ENCODE assay signal across 17 cellular contexts in the genomic region with DNA sequence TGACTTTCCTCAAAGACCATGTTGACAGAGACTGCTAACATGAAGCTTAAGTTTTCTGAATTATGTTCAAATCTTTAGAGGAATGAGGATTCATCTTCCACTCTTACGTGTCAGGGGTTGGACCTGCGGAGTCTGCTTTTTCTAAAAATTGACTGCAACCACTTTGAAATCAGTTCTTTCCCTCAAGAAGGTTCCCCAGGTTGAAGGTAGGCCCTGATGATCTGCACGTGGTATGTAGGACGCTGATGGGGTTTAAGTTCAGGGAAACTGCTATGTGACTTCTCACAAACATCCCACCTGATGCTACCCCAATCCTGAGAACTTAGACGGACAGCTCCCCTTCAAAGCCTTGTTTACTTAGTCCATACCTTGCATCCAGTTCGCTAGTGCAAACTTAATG. TPM values are rescaled to one million over a fixed set of nuclear protein-coding genes. Genes with fewer than 3 reads are reported as not detected.
DNase-seq lines count a peak whose midpoint lies in the region; ATAC-seq and TF ChIP-seq lines count a peak whose summit lies in the region.
"Had no signal": no experiment of that assay in that cellular context is flagged by ENCODE, and none has a peak within 500 bp of the region (broad histone marks: within the 10 kb centered on the region; RNA-seq: fewer than 3 reads in every experiment).

No MANE protein-coding gene starts in this region.

- H3K9me2 ChIP-seq in neural cell (ENCODE audit: insufficient read depth, low read length) = no peaks in the 10 kb centered on the region

- peaks cover 10% of the 10 kb centered on the region for H3K79me2 ChIP-seq in neural cell (replicated peaks; ENCODE audit: insufficient read depth, low read length)

- no peaks in the 10 kb centered on the region for H4K20me1 ChIP-seq in neural cell (ENCODE audit: insufficient read depth)

- H3K4me1 ChIP-seq in gastroesophageal sphincter = peaks cover 0 to 31% (median under 1%) of the 10 kb centered on the region in 3 donors

- no peak overlapping the region for H3K4me2 ChIP-seq in neural cell (ENCODE audit: low read length)

- H3K27me3 ChIP-seq in neural cell (ENCODE audit: insufficient read depth, low read depth, low read length) (no peaks in the 10 kb centered on the region), gastroesophageal sphincter (no peaks in the 10 kb centered on the region)
- H3K27me3 ChIP-seq: foreskin keratinocyte, spleen had no signal

- H3K9ac ChIP-seq in SK-N-MC (ENCODE audit: insufficient read length) (no peak overlapping the region), neural cell (ENCODE audit: low read length) (no peak overlapping the region)

- H3K27ac Mint-ChIP-seq in activated T-cell treated with anti-CD3 and anti-CD28 coated beads, Interleukin-2, amount 50 U/mL, for 24 hours = peak overlapping the region; percentile 100

- peak overlapping the region; percentile 91 for H3K27ac ChIP-seq in SK-N-MC
- H3K27ac ChIP-seq in neural cell (ENCODE audit: low read length) = no peak overlapping the region
- no peak overlapping the region for H3K27ac ChIP-seq in gastroesophageal sphincter
- H3K27ac ChIP-seq: foreskin keratinocyte had no signal

- H3K4me3 ChIP-seq in SK-N-MC = no peak overlapping the region
- H3K4me3 ChIP-seq in neural cell (ENCODE audit: low read length) = no peak overlapping the region
- H3K4me3 ChIP-seq in gastroesophageal sphincter = no peak overlapping the region
- H3K4me3 ChIP-seq: spleen had no signal

- TF ChIP-seq POLR2A in gastroesophageal sphincter (IDR thresholded peaks at IDR 0.05) = no peak

- no peaks in the 10 kb centered on the region for H3F3A ChIP-seq in neural cell (ENCODE audit: insufficient read depth, low read length, poor library complexity, severe bottlenecking)

- 68 to 73% methylated on average over 6 of the region's 6 CpGs for WGBS in gastroesophageal sphincter (ENCODE audit: low coverage in 1 of 2), 2 donors

- H3K36me3 ChIP-seq in SK-N-MC (ENCODE audit: insufficient read depth, low read length) (peaks cover 65% of the 10 kb centered on the region), neural cell (ENCODE audit: insufficient read depth, low read length) (peaks cover 15% of the 10 kb centered on the region), gastroesophageal sphincter (peaks cover 0 to 100% of the 10 kb centered on the region in 2 donors)

- peaks cover 92% of the 10 kb centered on the region for H3K36me3 Mint-ChIP-seq in activated T-cell treated with anti-CD3 and anti-CD28 coated beads, Interleukin-2, amount 50 U/mL, for 24 hours (ENCODE audit: low read depth)

- H3K4me3 Mint-ChIP-seq in activated T-cell treated with anti-CD3 and anti-CD28 coated beads, Interleukin-2, amount 50 U/mL, for 24 hours = peak overlapping the region; percentile 15
- H3K4me3 Mint-ChIP-seq: CD4-positive, alpha-beta memory T cell; T-helper 17 cell had no signal

- H3K27me3 Mint-ChIP-seq in activated T-cell treated with anti-CD3 and anti-CD28 coated beads, Interleukin-2, amount 50 U/mL, for 24 hours = no peaks in the 10 kb centered on the region
- H3K27me3 Mint-ChIP-seq: CD4-positive, alpha-beta memory T cell; T-helper 17 cell had no signal

- TF ChIP-seq EP300 in neural cell (conservative IDR thresholded peaks at IDR 0.05; ENCODE audit: poor library complexity, severe bottlenecking) = no peak
- TF ChIP-seq EP300 in gastroesophageal sphincter (IDR thresholded peaks at IDR 0.05) = no peak

- no peak for DNase-seq in activated T-cell treated with anti-CD3 and anti-CD28 coated beads, Interleukin-2, amount 50 U/mL, for 24 hours
- DNase-seq in activated T-cell treated with anti-CD3 and anti-CD28 coated beads for 4 hours (no peak), SK-N-MC (ENCODE audit: low read depth, low spot score) (no peak), NCI-H82 treated with DMSO at 0.1 percent for 48 hours (lab: John Stamatoyannopoulos, UW; ENCODE audit: unreplicated experiment) (no peak)
- DNase-seq: activated CD4-positive, alpha-beta T cell treated with anti-CD3 and anti-CD28 coated beads for 1 hour; activated T-cell treated with anti-CD3 and anti-CD28 coated beads, Interleukin-2, amount 50 U/mL, for 1 hour; CD4-positive, alpha-beta memory T cell; EL; foreskin keratinocyte; GOT3; NCI-H1436 treated with DMSO at 0.1 percent for 48 hours; spleen; stimulated activated naive CD4-positive, alpha-beta T cell treated with Interleukin-2 at 50 U/mL for 16 hours; T-helper 17 cell had no signal

- no peak overlapping the region for H2AFZ ChIP-seq in neural cell (ENCODE audit: low read depth, low read length)

- no peak for TF ChIP-seq CTCF in neural cell (IDR thresholded peaks at IDR 0.05; ENCODE audit: poor library complexity, severe bottlenecking)
- TF ChIP-seq CTCF in gastroesophageal sphincter (IDR thresholded peaks at IDR 0.05) = no peak

- no peak for TF ChIP-seq RAD21 in neural cell (conservative IDR thresholded peaks at IDR 0.05)

- H3K4me1 Mint-ChIP-seq in activated T-cell treated with anti-CD3 and anti-CD28 coated beads, Interleukin-2, amount 50 U/mL, for 24 hours (ENCODE audit: low read depth) = peaks cover 35% of the 10 kb centered on the region

- ATAC-seq in gastroesophageal sphincter = no peak
- ATAC-seq: foreskin keratinocyte, left lobe of liver, T-helper 17 cell had no signal

- no peaks in the 10 kb centered on the region for H3K9me3 ChIP-seq in SK-N-MC (ENCODE audit: low read depth, low read length)
- H3K9me3 ChIP-seq in neural cell (ENCODE audit: low read length) = no peaks in the 10 kb centered on the region
- no peaks in the 10 kb centered on the region for H3K9me3 ChIP-seq in gastroesophageal sphincter
- H3K9me3 ChIP-seq: spleen had no signal

- peaks cover 1% of the 10 kb centered on the region for H3K9me3 Mint-ChIP-seq in activated T-cell treated with anti-CD3 and anti-CD28 coated beads, Interleukin-2, amount 50 U/mL, for 24 hours
- H3K9me3 Mint-ChIP-seq: CD4-positive, alpha-beta memory T cell had no signal

TF ChIP-seq in neural cell, 6 proteins besides CTCF, POLR2A, EP300 and RAD21:
- TF ChIP-seq SMC3 (conservative IDR thresholded peaks at IDR 0.05; ENCODE audit: poor library complexity) (no peak), POLR2AphosphoS5 (IDR thresholded peaks at IDR 0.05) (peak; percentile 3)
TF ChIP-seq in neural cell: peak in this region for 1.

RNA-seq across cellular contexts. Expression of a gene that starts 7.2 kb away (rescaled TPM):
- 2,178 and 2,281 TPM in 2 replicates for polyA plus RNA-seq in neural cell
- polyA minus RNA-seq in neural cell = 1,575 and 1,611 TPM in 2 replicates
- total RNA-seq in gastroesophageal sphincter = 1,000 to 10,000 TPM; 1,300 to 1,812 (median 1,580) TPM

RNA-seq across cellular contexts. Expression of a gene that starts 13.4 kb away (rescaled TPM):
- 32.1 and 37.7 TPM in 2 replicates for polyA plus RNA-seq in neural cell
- polyA minus RNA-seq in neural cell = 25.5 and 33.1 TPM in 2 replicates
- total RNA-seq in gastroesophageal sphincter = 10 to 100 TPM in 3 of 4 donors, 1 to 10 TPM in 1; 9.7 to 17.6 (median 12.1) TPM

RNA-seq across cellular contexts. Expression of a gene that starts 24.5 kb away (rescaled TPM):
- 42.0 and 47.7 TPM in 2 replicates for polyA plus RNA-seq in neural cell
- polyA minus RNA-seq in neural cell = 20.0 and 21.6 TPM in 2 replicates
- total RNA-seq in gastroesophageal sphincter = 10 to 100 TPM; 15.9 to 34.7 (median 22.2) TPM

RNA-seq across cellular contexts. Expression of a gene that starts 31.5 kb away (rescaled TPM):
- 1.4 and 2.1 TPM in 2 replicates for polyA plus RNA-seq in neural cell
- polyA minus RNA-seq in neural cell = 0.93 TPM in 1 of 2 replicates, not detected in the other
- total RNA-seq in gastroesophageal sphincter = 10 to 100 TPM in 1 of 4 donors, 1 to 10 TPM in 3; 3.0 to 11.0 (median 4.7) TPM
